In the genomic region with DNA sequence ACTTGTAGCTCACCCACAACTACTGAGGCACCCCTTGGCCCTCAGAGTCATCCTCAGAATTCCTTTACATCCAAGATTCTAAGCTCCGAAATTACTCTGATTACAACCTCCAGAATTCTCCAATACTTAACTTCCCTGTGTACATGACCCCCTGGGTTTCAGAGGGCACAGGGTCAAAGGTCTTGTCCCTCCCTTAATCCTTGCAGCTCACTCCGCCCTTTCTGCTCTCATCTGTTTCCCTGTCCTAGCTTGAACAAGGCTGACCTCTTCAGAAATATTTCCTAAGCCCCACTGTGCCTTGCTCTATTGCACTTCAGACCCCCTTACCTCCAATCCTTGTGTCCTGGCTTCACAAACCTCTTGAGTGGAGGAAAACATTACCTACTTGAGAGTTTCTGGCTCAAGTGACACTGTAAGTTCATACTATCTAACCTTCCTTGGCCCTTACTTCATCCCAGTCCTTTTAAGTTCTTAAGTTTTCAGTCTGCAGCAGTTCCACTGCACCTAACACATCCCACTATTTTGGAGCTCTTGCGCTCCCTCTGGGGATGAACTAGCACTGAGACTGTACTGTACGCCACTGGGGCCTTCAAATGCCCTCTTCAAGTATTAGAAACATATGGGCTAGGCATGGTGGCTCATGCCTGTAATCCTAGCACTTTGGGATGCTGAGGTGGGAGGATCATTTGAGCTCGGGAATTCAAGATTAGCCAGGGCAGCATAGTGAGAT, we compare ENCODE assay signal across 1 cellular context.
TF ChIP-seq lines count a peak whose summit lies in the region.

No MANE protein-coding gene starts in this region.

TF ChIP-seq in GM12878, 131 proteins besides CTCF, POLR2A, EP300 and RAD21:
- TF ChIP-seq NR2C1 (IDR thresholded peaks at IDR 0.05) (peak; percentile 39; the same call in 1 of the 2 replicates), NR2F1 (conservative IDR thresholded peaks at IDR 0.05) (peak; percentile 55), RUNX3 (IDR thresholded peaks at IDR 0.05; ENCODE audit: low read length) (no peak)
